In the genomic region with DNA sequence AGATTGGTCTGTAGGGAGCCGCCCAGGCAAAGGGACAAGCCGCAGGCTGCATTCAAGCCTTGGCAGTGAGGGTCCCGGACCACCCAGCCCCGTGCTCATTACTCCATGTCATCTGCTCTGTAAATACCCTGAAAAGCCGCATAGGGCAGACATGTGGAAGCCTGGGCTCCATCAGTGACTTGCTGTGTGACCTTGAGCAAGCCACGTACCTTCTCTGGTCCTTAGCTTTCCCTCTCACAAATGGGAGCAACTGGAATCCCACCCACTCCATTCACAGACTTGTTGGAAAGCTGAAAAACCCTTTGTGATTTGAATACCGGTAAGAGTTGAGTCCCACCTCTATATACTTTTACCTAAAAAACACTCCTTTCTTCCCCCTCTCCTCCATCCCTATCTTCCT, we compare ENCODE assay signal across 20 cellular contexts. TPM values are rescaled to one million over a fixed set of nuclear protein-coding genes. Genes with fewer than 3 reads are reported as not detected.
DNase-seq lines count a peak whose midpoint lies in the region; ATAC-seq, FAIRE-seq and TF ChIP-seq lines count a peak whose summit lies in the region.
"Had no signal": no experiment of that assay in that cellular context is flagged by ENCODE, and none has a peak within 500 bp of the region (broad histone marks: within the 10 kb centered on the region; RNA-seq: fewer than 3 reads in every experiment).

No MANE protein-coding gene starts in this region.

- H3K4me3 ChIP-seq in A549: no peak overlapping the region
- H3K4me3 ChIP-seq in HEK293 (ENCODE audit: low read depth, low read length): no peak overlapping the region
- H3K4me3 ChIP-seq: BLaER1, GM23248 had no signal

- TF ChIP-seq CTCF in A549 (IDR thresholded peaks at IDR 0.05) (no peak), HEK293 (tag by site-specific recombination; IDR thresholded peaks at IDR 0.05) (no peak)

- no peaks in the 10 kb centered on the region for H3K4me1 Mint-ChIP-seq in activated T-helper 17 cell treated with anti-CD3 and anti-CD28 coated beads, Interleukin-2, amount 50 U/mL, for 72 hours
- H3K4me1 Mint-ChIP-seq in stimulated activated naive B cell treated with anti-CD40 and anti-IgM and Interleukin-4, amounts not matched to agents 10 μg/mL and 1 μg/mL and 100 μg/mL, for 72 hours: peaks cover 6 to 14% of the 10 kb centered on the region in 2 donors

- TF ChIP-seq RAD21 in A549 (conservative IDR thresholded peaks at IDR 0.05 in 1 of 2, IDR thresholded peaks at IDR 0.05 in 1 of 2): no peak

- POLR2A ChIA-PET in A549 (lab: Yijun Ruan, JAX) (no interaction called here), HEK293 (lab: Yijun Ruan, JAX) (interaction anchor here (1.3 to 1.6 kb wide), 2 partner anchors 8 to 12 kb away, joined by 4 to 5 read pairs; a partner anchor contains a TSS)

- H3K4me2 ChIP-seq in A549: no peak overlapping the region
- H3K4me2 ChIP-seq: BLaER1 had no signal

- H3K36me3 Mint-ChIP-seq in activated T-helper 17 cell treated with anti-CD3 and anti-CD28 coated beads, Interleukin-2, amount 50 U/mL, for 72 hours (ENCODE audit: low read depth): peaks cover 3% of the 10 kb centered on the region
- H3K36me3 Mint-ChIP-seq in stimulated activated naive B cell treated with anti-CD40 and anti-IgM and Interleukin-4, amounts not matched to agents 10 μg/mL and 1 μg/mL and 100 μg/mL, for 72 hours: peaks cover 39 to 64% of the 10 kb centered on the region in 2 donors

- no peak for TF ChIP-seq EP300 in A549 (IDR thresholded peaks at IDR 0.05)

- peaks cover 5% of the 10 kb centered on the region for H3K4me1 ChIP-seq in A549
- no peaks in the 10 kb centered on the region for H3K4me1 ChIP-seq in HEK293 (ENCODE audit: control insufficient read depth, insufficient read depth, low read length)
- H3K4me1 ChIP-seq: Caco-2 had no signal

- H3K9me3 ChIP-seq in A549 (no peaks in the 10 kb centered on the region), HEK293 (ENCODE audit: control insufficient read depth, insufficient read depth, low read depth, low read length) (no peaks in the 10 kb centered on the region)
- H3K9me3 ChIP-seq: BLaER1, Caco-2 had no signal

- no peaks in the 10 kb centered on the region for H3K9me3 Mint-ChIP-seq in activated T-helper 17 cell treated with anti-CD3 and anti-CD28 coated beads, Interleukin-2, amount 50 U/mL, for 72 hours
- no peaks in the 10 kb centered on the region for H3K9me3 Mint-ChIP-seq in stimulated activated naive B cell treated with anti-CD40 and anti-IgM and Interleukin-4, amounts not matched to agents 10 μg/mL and 1 μg/mL and 100 μg/mL, for 72 hours
- H3K9me3 Mint-ChIP-seq: CD4-positive, CD25-positive, alpha-beta regulatory T cell; CD8-positive, alpha-beta T cell had no signal

- no peak overlapping the region for H3K4me3 Mint-ChIP-seq in activated T-helper 17 cell treated with anti-CD3 and anti-CD28 coated beads, Interleukin-2, amount 50 U/mL, for 72 hours
- H3K4me3 Mint-ChIP-seq in stimulated activated naive B cell treated with anti-CD40 and anti-IgM and Interleukin-4, amounts not matched to agents 10 μg/mL and 1 μg/mL and 100 μg/mL, for 72 hours: no peak overlapping the region
- H3K4me3 Mint-ChIP-seq: B cell; CD4-positive, CD25-positive, alpha-beta regulatory T cell; CD8-positive, alpha-beta T cell had no signal

- peaks cover 11 to 93% of the 10 kb centered on the region in 2 experiments for H3K36me3 ChIP-seq in HEK293 (ENCODE audit: control insufficient read depth in 2 of 2, insufficient read depth in 1 of 2, low read length in 2 of 2)

- H3K27ac ChIP-seq in A549 (no peak overlapping the region), HEK293 (ENCODE audit: extremely low read depth, low read depth, low read length) (no peak overlapping the region)
- H3K27ac ChIP-seq: BLaER1, C4-2B, GM23248 had no signal

- H3K27ac Mint-ChIP-seq in activated T-helper 17 cell treated with anti-CD3 and anti-CD28 coated beads, Interleukin-2, amount 50 U/mL, for 72 hours: peak overlapping the region; percentile 22
- H3K27ac Mint-ChIP-seq in stimulated activated naive B cell treated with anti-CD40 and anti-IgM and Interleukin-4, amounts not matched to agents 10 μg/mL and 1 μg/mL and 100 μg/mL, for 72 hours: peak overlapping the region; percentile 59
- H3K27ac Mint-ChIP-seq: B cell; CD8-positive, alpha-beta T cell had no signal

- no peak for DNase-seq in A549 (ENCODE audit: low read depth in 1 of 2, low spot score in 1 of 2)
- no peak for DNase-seq in stimulated activated naive B cell treated with anti-CD40 and anti-IgM and Interleukin-4, amounts not matched to agents 10 μg/mL and 1 μg/mL and 100 μg/mL, for 72 hours
- no peak for DNase-seq in activated T-cell treated with anti-CD3 and anti-CD28 coated beads, Interleukin-2, amount 50 U/mL, for 1 hour
- no peak for DNase-seq in activated CD8-positive, alpha-beta memory T cell treated with anti-CD3 and anti-CD28 coated beads for 24 hours
- DNase-seq: Caco-2; CD4-positive, CD25-positive, alpha-beta regulatory T cell; CD8-positive, alpha-beta T cell; DMS153; DND-41; GM23248; H7; HCEC 1CT had no signal

- no peaks in the 10 kb centered on the region for H3K27me3 Mint-ChIP-seq in activated T-helper 17 cell treated with anti-CD3 and anti-CD28 coated beads, Interleukin-2, amount 50 U/mL, for 72 hours
- no peaks in the 10 kb centered on the region for H3K27me3 Mint-ChIP-seq in stimulated activated naive B cell treated with anti-CD40 and anti-IgM and Interleukin-4, amounts not matched to agents 10 μg/mL and 1 μg/mL and 100 μg/mL, for 72 hours
- H3K27me3 Mint-ChIP-seq: B cell; CD4-positive, CD25-positive, alpha-beta regulatory T cell had no signal

- CTCF ChIA-PET in A549 (lab: Yijun Ruan, JAX): interaction anchor here (0.5 to 11.0 kb wide), 5 partner anchors 9 to 155 kb away, joined by 3 to 101 read pairs (median 11); no protein-coding TSS in a partner anchor
- CTCF ChIA-PET in HEK293 (lab: Yijun Ruan, JAX): interaction anchor here (1.4 to 4.0 kb wide), 3 partner anchors 17 to 143 kb away, joined by 5 to 21 read pairs (median 5); no protein-coding TSS in a partner anchor

- no peak for TF ChIP-seq POLR2A in A549 (IDR thresholded peaks at IDR 0.05; ENCODE audit: low read length)

- no peak for ATAC-seq in A549
- ATAC-seq in activated T-helper 17 cell treated with anti-CD3 and anti-CD28 coated beads, Interleukin-2, amount 50 U/mL, for 72 hours (replicated peaks): no peak
- ATAC-seq in stimulated activated naive B cell treated with anti-CD40 and anti-IgM and Interleukin-4, amounts not matched to agents 10 μg/mL and 1 μg/mL and 100 μg/mL, for 72 hours (replicated peaks): no peak
- ATAC-seq: CD8-positive, alpha-beta T cell had no signal

- WGBS in A549 (ENCODE audit: missing lambda C conversion rate): 83% methylated on average over 7 of the region's 7 CpGs

- no peak for FAIRE-seq in A549 (lab: Jason Lieb, UNC)
- FAIRE-seq: G401.6, GM12892, H1 had no signal

TF ChIP-seq in A549, 52 proteins besides CTCF, POLR2A, EP300 and RAD21:
- TF ChIP-seq ZFP36 (IDR thresholded peaks at IDR 0.05; ENCODE audit: borderline replicate concordance, partially characterized antibody) (peak; percentile 33), MYC (IDR thresholded peaks at IDR 0.05; ENCODE audit: borderline replicate concordance, low read length) (no peak)

TF ChIP-seq in HEK293, 187 proteins besides CTCF, POLR2A, EP300 and RAD21:
- TF ChIP-seq, protein P1, sequence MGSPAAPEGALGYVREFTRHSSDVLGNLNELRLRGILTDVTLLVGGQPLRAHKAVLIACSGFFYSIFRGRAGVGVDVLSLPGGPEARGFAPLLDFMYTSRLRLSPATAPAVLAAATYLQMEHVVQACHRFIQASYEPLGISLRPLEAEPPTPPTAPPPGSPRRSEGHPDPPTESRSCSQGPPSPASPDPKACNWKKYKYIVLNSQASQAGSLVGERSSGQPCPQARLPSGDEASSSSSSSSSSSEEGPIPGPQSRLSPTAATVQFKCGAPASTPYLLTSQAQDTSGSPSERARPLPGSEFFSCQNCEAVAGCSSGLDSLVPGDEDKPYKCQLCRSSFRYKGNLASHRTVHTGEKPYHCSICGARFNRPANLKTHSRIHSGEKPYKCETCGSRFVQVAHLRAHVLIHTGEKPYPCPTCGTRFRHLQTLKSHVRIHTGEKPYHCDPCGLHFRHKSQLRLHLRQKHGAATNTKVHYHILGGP (tag by site-specific recombination; IDR thresholded peaks at IDR 0.05): no peak
- peak; percentile 76; the same call in 1 of the 2 replicates for TF ChIP-seq ZNF768 (tag by site-specific recombination; IDR thresholded peaks at IDR 0.05)
- TF ChIP-seq MEIS1 (CRISPR knock-in tag; IDR thresholded peaks at IDR 0.05; ENCODE audit: borderline replicate concordance): no peak

RNA-seq across cellular contexts. Expression of a gene that starts 11.9 kb away (rescaled TPM):
- 6.9 and 7.7 TPM in 2 replicates for polyA plus RNA-seq in A549 (2011; rRNA removed)
- polyA plus RNA-seq in A549 (2012; cell fraction: cytosol; rRNA removed): 17.0 and 21.1 TPM in 2 replicates
- 44.0 and 47.1 TPM in 2 replicates for polyA plus RNA-seq in A549 (2012; cell fraction: nucleus; rRNA removed)
- 12.6 to 15.3 TPM (median 14.8 TPM) in 3 replicates for polyA plus RNA-seq in A549 (2017; fragmentation: RNase III; extraction: RNeasy Plus Mini Kit Qiagen cat#74134 plus additional on column Dnase treatment)
- polyA minus RNA-seq in A549 (2011; rRNA and poly(A)+ RNA removed): 10.2 and 11.8 TPM in 2 replicates
- total RNA-seq in activated T-helper 17 cell treated with anti-CD3 and anti-CD28 coated beads, Interleukin-2, amount 50 U/mL, for 72 hours: 1 to 10 TPM; 4.0 to 4.9 TPM

RNA-seq across cellular contexts. Expression of a gene that starts 34.9 kb away (rescaled TPM):
- polyA plus RNA-seq in A549 (2011; rRNA removed): 27.7 and 32.7 TPM in 2 replicates
- 10.2 and 14.4 TPM in 2 replicates for polyA plus RNA-seq in A549 (2012; cell fraction: cytosol; rRNA removed)
- 10.1 and 19.4 TPM in 2 replicates for polyA plus RNA-seq in A549 (2012; cell fraction: nucleus; rRNA removed)
- 36.2 to 37.0 TPM (median 36.6 TPM) in 3 replicates for polyA plus RNA-seq in A549 (2017; fragmentation: RNase III; extraction: RNeasy Plus Mini Kit Qiagen cat#74134 plus additional on column Dnase treatment)
- polyA minus RNA-seq in A549 (2011; rRNA and poly(A)+ RNA removed): 14.9 and 17.6 TPM in 2 replicates
- 10 to 100 TPM; 30.8 to 40.4 TPM for total RNA-seq in activated T-helper 17 cell treated with anti-CD3 and anti-CD28 coated beads, Interleukin-2, amount 50 U/mL, for 72 hours

RNA-seq across cellular contexts. Expression of a gene that starts 35.3 kb away (rescaled TPM):
- polyA plus RNA-seq in A549 (2011; rRNA removed) (0.03 and 0.05 TPM in 2 replicates), A549 (2017; fragmentation: RNase III; extraction: RNeasy Plus Mini Kit Qiagen cat#74134 plus additional on column Dnase treatment) (0.09 to 0.13 TPM in 2 of 3 replicates, not detected in the other)
- polyA plus RNA-seq in A549 (2012; cell fraction: cytosol; rRNA removed): 0.03 and 0.04 TPM in 2 replicates
- 0.17 and 0.37 TPM in 2 replicates for polyA plus RNA-seq in A549 (2012; cell fraction: nucleus; rRNA removed)
- 0.10 and 0.21 TPM in 2 replicates for polyA minus RNA-seq in A549 (2011; rRNA and poly(A)+ RNA removed)
- 1 to 10 TPM in 1 of 2 donors, not detected in 1; 1.6 TPM for total RNA-seq in activated T-helper 17 cell treated with anti-CD3 and anti-CD28 coated beads, Interleukin-2, amount 50 U/mL, for 72 hours
- total RNA-seq: GM23248 had no signal
- polyA plus RNA-seq: CD4-positive, CD25-positive, alpha-beta regulatory T cell; GM23248 had no signal
